13 cellular contexts compared by ENCODE assay signal in genomic region chr20:1124416-1124815, GRCh38. TPM values are rescaled to one million over a fixed set of nuclear protein-coding genes. Genes with fewer than 3 reads are reported as not detected.
DNase-seq lines count a peak whose midpoint lies in the region; ATAC-seq and TF ChIP-seq lines count a peak whose summit lies in the region.
"Had no signal": no experiment of that assay in that cellular context is flagged by ENCODE, and none has a peak within 500 bp of the region (broad histone marks: within the 10 kb centered on the region; RNA-seq: fewer than 3 reads in every experiment).

No MANE protein-coding gene starts in this region.

- H3K9me3 ChIP-seq in Loucy (ENCODE audit: insufficient read depth, low read depth, low read length) = no peaks in the 10 kb centered on the region
- H3K9me3 ChIP-seq: BLaER1 treated with 17β-estradiol and CSF1 and Interleukin-3, amounts not matched to agents 10 nM and 100 nM had no signal

- peaks cover 61% of the 10 kb centered on the region for H3K79me2 ChIP-seq in Loucy (ENCODE audit: insufficient read depth, low read length)

- peaks cover 53% of the 10 kb centered on the region for H3K4me1 Mint-ChIP-seq in activated T-cell treated with anti-CD3 and anti-CD28 coated beads, Interleukin-2, amount 50 U/mL, for 72 hours (ENCODE audit: low read depth)
- H3K4me1 Mint-ChIP-seq in stimulated activated effector memory CD8-positive, alpha-beta T cell treated with anti-CD3 and anti-CD28 coated beads, Interleukin-12 subunit alpha, Interleukin-12 subunit beta, amount 100 ng/mL, for 72 hours = peaks cover 51% of the 10 kb centered on the region
- peaks cover 41% of the 10 kb centered on the region for H3K4me1 Mint-ChIP-seq in activated T-helper 2 cell treated with anti-CD3 and anti-CD28 coated beads, Interferon-gamma antibody, Interleukin-2, Interleukin-4, amounts not matched to agents 10 μg/mL and 5 μg/mL and 100 μg/mL, durations not matched to agents 14 hours and 24 hours and 36 hours (ENCODE audit: low read depth)

- peak overlapping the region; percentile 53 for H3K4me2 ChIP-seq in Loucy (ENCODE audit: low read depth, low read length, poor library complexity, severe bottlenecking)

- H3K4me1 ChIP-seq in Loucy (ENCODE audit: insufficient read depth, low read length, poor library complexity, severe bottlenecking) = peaks cover 46% of the 10 kb centered on the region

- no peaks in the 10 kb centered on the region for H3K27me3 Mint-ChIP-seq in activated T-cell treated with anti-CD3 and anti-CD28 coated beads, Interleukin-2, amount 50 U/mL, for 72 hours (ENCODE audit: low read depth)
- no peaks in the 10 kb centered on the region for H3K27me3 Mint-ChIP-seq in activated T-helper 2 cell treated with anti-CD3 and anti-CD28 coated beads, Interferon-gamma antibody, Interleukin-2, Interleukin-4, amounts not matched to agents 10 μg/mL and 5 μg/mL and 100 μg/mL, durations not matched to agents 14 hours and 24 hours and 36 hours (ENCODE audit: low read depth)
- H3K27me3 Mint-ChIP-seq: CD4-positive, CD25-positive, alpha-beta regulatory T cell had no signal

- H3F3A ChIP-seq in Loucy (ENCODE audit: low read depth) = no peaks in the 10 kb centered on the region

- TF ChIP-seq CTCF in Loucy (conservative IDR thresholded peaks at IDR 0.05; ENCODE audit: low read length) = no peak
- TF ChIP-seq CTCF in fibroblast of mammary gland (conservative IDR thresholded peaks at IDR 0.05; ENCODE audit: control insufficient read depth, insufficient read depth, low read depth, low read length) = no peak

- no peak for DNase-seq in activated T-cell treated with anti-CD3 and anti-CD28 coated beads, Interleukin-2, amount 50 U/mL, for 72 hours
- DNase-seq in activated T-cell treated with anti-CD3 and anti-CD28 coated beads, Interleukin-2, amount 50 U/mL, for 48 hours = no peak
- peak; percentile 41 for DNase-seq in fibroblast of mammary gland (ENCODE audit: low read depth)
- DNase-seq in stimulated activated effector memory CD8-positive, alpha-beta T cell treated with anti-CD3 and anti-CD28 coated beads, Interleukin-12 subunit alpha, Interleukin-12 subunit beta, amount 100 ng/mL, for 72 hours (ENCODE audit: low spot score in 2 of 2) = no peak
- DNase-seq in activated T-helper 2 cell treated with anti-CD3 and anti-CD28 coated beads, Interferon-gamma antibody, Interleukin-2, Interleukin-4, amounts not matched to agents 10 μg/mL and 5 μg/mL and 100 μg/mL, durations not matched to agents 14 hours and 24 hours and 36 hours (ENCODE audit: low spot score) = no peak
- DNase-seq: Calu3; CD4-positive, CD25-positive, alpha-beta regulatory T cell; DMS 273 treated with DMSO at 0.1 percent for 48 hours; HCEC 1CT had no signal

- peaks cover 38% of the 10 kb centered on the region for H3K36me3 ChIP-seq in Loucy (ENCODE audit: insufficient read depth, low read length)

- H2AFZ ChIP-seq in Loucy (ENCODE audit: low read length) = no peak overlapping the region

- H3K4me3 Mint-ChIP-seq in activated T-cell treated with anti-CD3 and anti-CD28 coated beads, Interleukin-2, amount 50 U/mL, for 72 hours = no peak overlapping the region
- H3K4me3 Mint-ChIP-seq in stimulated activated effector memory CD8-positive, alpha-beta T cell treated with anti-CD3 and anti-CD28 coated beads, Interleukin-12 subunit alpha, Interleukin-12 subunit beta, amount 100 ng/mL, for 72 hours = no peak overlapping the region
- no peak overlapping the region for H3K4me3 Mint-ChIP-seq in activated T-helper 2 cell treated with anti-CD3 and anti-CD28 coated beads, Interferon-gamma antibody, Interleukin-2, Interleukin-4, amounts not matched to agents 10 μg/mL and 5 μg/mL and 100 μg/mL, durations not matched to agents 14 hours and 24 hours and 36 hours (ENCODE audit: low read depth)

- H3K9me2 ChIP-seq in Loucy (replicated peaks; ENCODE audit: low read depth, low read length) = no peaks in the 10 kb centered on the region

- no peak for ATAC-seq in activated T-cell treated with anti-CD3 and anti-CD28 coated beads, Interleukin-2, amount 50 U/mL, for 72 hours (replicated peaks in 1 of 2)
- no peak for ATAC-seq in stimulated activated effector memory CD8-positive, alpha-beta T cell treated with anti-CD3 and anti-CD28 coated beads, Interleukin-12 subunit alpha, Interleukin-12 subunit beta, amount 100 ng/mL, for 72 hours
- ATAC-seq in GM18907 (IDR thresholded peaks at IDR 0.05; ENCODE audit: unreplicated experiment) (no peak), HG02870 (IDR thresholded peaks at IDR 0.05; ENCODE audit: unreplicated experiment) (no peak)

- intact Hi-C loops in activated T-helper 2 cell treated with anti-CD3 and anti-CD28 coated beads, Interferon-gamma antibody, Interleukin-2, Interleukin-4, amounts not matched to agents 10 μg/mL and 5 μg/mL and 100 μg/mL, durations not matched to agents 14 hours and 24 hours and 36 hours (cut with micrococcal nuclease) = no loop called here

- no peaks in the 10 kb centered on the region for H3K27me3 ChIP-seq in Loucy (ENCODE audit: insufficient read depth, low read length, poor library complexity, severe bottlenecking)
- H3K27me3 ChIP-seq: BLaER1 treated with 17β-estradiol and CSF1 and Interleukin-3, amounts not matched to agents 10 nM and 100 nM had no signal

- H3K36me3 Mint-ChIP-seq in activated T-cell treated with anti-CD3 and anti-CD28 coated beads, Interleukin-2, amount 50 U/mL, for 72 hours (ENCODE audit: insufficient read depth in 2 of 2) = peaks cover 10 to 48% of the 10 kb centered on the region in 2 donors
- peaks cover 97% of the 10 kb centered on the region for H3K36me3 Mint-ChIP-seq in stimulated activated effector memory CD8-positive, alpha-beta T cell treated with anti-CD3 and anti-CD28 coated beads, Interleukin-12 subunit alpha, Interleukin-12 subunit beta, amount 100 ng/mL, for 72 hours
- H3K36me3 Mint-ChIP-seq in activated T-helper 2 cell treated with anti-CD3 and anti-CD28 coated beads, Interferon-gamma antibody, Interleukin-2, Interleukin-4, amounts not matched to agents 10 μg/mL and 5 μg/mL and 100 μg/mL, durations not matched to agents 14 hours and 24 hours and 36 hours (ENCODE audit: low read depth) = peaks cover 81% of the 10 kb centered on the region

- H3K9ac ChIP-seq in Loucy (ENCODE audit: low read depth, low read length, poor library complexity, severe bottlenecking) = peak overlapping the region; percentile 40
- H3K9ac ChIP-seq: BLaER1 treated with 17β-estradiol and CSF1 and Interleukin-3, amounts not matched to agents 10 nM and 100 nM had no signal

- H3K9me3 Mint-ChIP-seq in activated T-cell treated with anti-CD3 and anti-CD28 coated beads, Interleukin-2, amount 50 U/mL, for 72 hours = no peaks in the 10 kb centered on the region
- no peaks in the 10 kb centered on the region for H3K9me3 Mint-ChIP-seq in stimulated activated effector memory CD8-positive, alpha-beta T cell treated with anti-CD3 and anti-CD28 coated beads, Interleukin-12 subunit alpha, Interleukin-12 subunit beta, amount 100 ng/mL, for 72 hours
- no peaks in the 10 kb centered on the region for H3K9me3 Mint-ChIP-seq in activated T-helper 2 cell treated with anti-CD3 and anti-CD28 coated beads, Interferon-gamma antibody, Interleukin-2, Interleukin-4, amounts not matched to agents 10 μg/mL and 5 μg/mL and 100 μg/mL, durations not matched to agents 14 hours and 24 hours and 36 hours
- H3K9me3 Mint-ChIP-seq: CD4-positive, CD25-positive, alpha-beta regulatory T cell had no signal

- peaks cover 33% of the 10 kb centered on the region for H4K20me1 ChIP-seq in Loucy (ENCODE audit: insufficient read depth, low read length, poor library complexity, severe bottlenecking)

- H3K27ac Mint-ChIP-seq in activated T-cell treated with anti-CD3 and anti-CD28 coated beads, Interleukin-2, amount 50 U/mL, for 72 hours = peak overlapping the region; percentile 48
- H3K27ac Mint-ChIP-seq in stimulated activated effector memory CD8-positive, alpha-beta T cell treated with anti-CD3 and anti-CD28 coated beads, Interleukin-12 subunit alpha, Interleukin-12 subunit beta, amount 100 ng/mL, for 72 hours = peak overlapping the region; percentile 29
- no peak overlapping the region for H3K27ac Mint-ChIP-seq in activated T-helper 2 cell treated with anti-CD3 and anti-CD28 coated beads, Interferon-gamma antibody, Interleukin-2, Interleukin-4, amounts not matched to agents 10 μg/mL and 5 μg/mL and 100 μg/mL, durations not matched to agents 14 hours and 24 hours and 36 hours

- no peak overlapping the region for H3K4me3 ChIP-seq in Loucy (ENCODE audit: low read length, poor library complexity, severe bottlenecking)
- no peak overlapping the region for H3K4me3 ChIP-seq in fibroblast of mammary gland (ENCODE audit: control insufficient read depth, low read depth, low read length)
- H3K4me3 ChIP-seq: BLaER1 treated with 17β-estradiol and CSF1 and Interleukin-3, amounts not matched to agents 10 nM and 100 nM had no signal

RNA-seq across cellular contexts. Expression of gene PSMF1, which starts 6.0 kb away (rescaled TPM):
- 100 to 1,000 TPM; 168 to 185 TPM for total RNA-seq in activated T-cell treated with anti-CD3 and anti-CD28 coated beads, Interleukin-2, amount 50 U/mL, for 72 hours
- 175 and 182 TPM in 2 replicates for total RNA-seq in activated T-helper 2 cell treated with anti-CD3 and anti-CD28 coated beads, Interferon-gamma antibody, Interleukin-2, Interleukin-4, amounts not matched to agents 10 μg/mL and 5 μg/mL and 100 μg/mL, durations not matched to agents 14 hours and 24 hours and 36 hours
